In the genomic region with DNA sequence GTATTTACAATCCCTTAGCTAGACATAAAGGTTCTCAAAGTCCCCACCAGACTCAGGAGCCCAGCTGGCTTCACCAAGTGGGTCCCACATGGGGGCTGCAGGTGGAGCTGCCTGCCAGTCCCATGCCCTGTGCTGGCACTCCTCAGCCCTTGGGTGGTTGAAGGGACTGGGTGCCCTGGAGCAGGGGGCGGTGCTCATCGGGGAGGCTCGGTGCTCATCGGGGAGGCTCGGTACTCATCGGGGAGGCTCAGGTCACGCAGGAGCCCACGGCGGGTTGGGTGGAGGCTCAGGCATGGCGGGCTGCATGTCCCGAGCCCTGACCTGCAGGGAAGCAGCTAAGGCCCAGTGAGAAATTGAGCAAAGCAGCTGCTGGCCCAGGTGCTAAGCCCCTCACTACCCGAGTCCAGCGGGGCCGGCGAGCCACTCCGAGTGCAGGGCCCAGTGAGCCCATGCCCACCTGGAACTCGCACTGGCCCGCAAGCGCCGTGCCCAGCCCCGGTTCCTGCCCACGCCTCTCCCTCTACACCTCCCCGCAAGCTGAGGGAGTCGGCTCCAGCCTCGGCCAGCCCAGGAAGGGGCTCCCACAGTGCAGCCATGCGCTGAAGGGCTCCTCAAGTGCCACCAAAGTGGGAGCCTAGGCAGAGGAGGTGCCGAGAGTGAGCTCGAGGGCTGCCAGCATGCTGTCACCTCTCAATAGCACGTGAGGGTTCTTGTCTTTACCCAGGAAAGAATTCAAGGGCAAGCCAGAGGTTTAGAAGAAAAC, we compare ENCODE assay signal across 2 cellular contexts. TPM values are rescaled to one million over a fixed set of nuclear protein-coding genes. Genes with fewer than 3 reads are reported as not detected.
"Had no signal": no experiment of that assay in that cellular context is flagged by ENCODE, and none has a peak within 500 bp of the region (broad histone marks: within the 10 kb centered on the region; RNA-seq: fewer than 3 reads in every experiment).

No MANE protein-coding gene starts in this region.

RNA-seq across cellular contexts. Expression of gene FAM90A1, which starts 24.8 kb away (rescaled TPM):
- total RNA-seq: activated B cell treated with CpG ODN at 0.5 μM for 24 hours; T-helper 1 cell treated with Interleukin-12 subunit alpha and Interleukin-12 subunit beta and Interleukin-4 antibody, amounts not matched to agents 30 ng/mL and 1 ng/mL, for 36 hours had no signal
